ENCODE assay signal across 8 cellular contexts in the genomic region with DNA sequence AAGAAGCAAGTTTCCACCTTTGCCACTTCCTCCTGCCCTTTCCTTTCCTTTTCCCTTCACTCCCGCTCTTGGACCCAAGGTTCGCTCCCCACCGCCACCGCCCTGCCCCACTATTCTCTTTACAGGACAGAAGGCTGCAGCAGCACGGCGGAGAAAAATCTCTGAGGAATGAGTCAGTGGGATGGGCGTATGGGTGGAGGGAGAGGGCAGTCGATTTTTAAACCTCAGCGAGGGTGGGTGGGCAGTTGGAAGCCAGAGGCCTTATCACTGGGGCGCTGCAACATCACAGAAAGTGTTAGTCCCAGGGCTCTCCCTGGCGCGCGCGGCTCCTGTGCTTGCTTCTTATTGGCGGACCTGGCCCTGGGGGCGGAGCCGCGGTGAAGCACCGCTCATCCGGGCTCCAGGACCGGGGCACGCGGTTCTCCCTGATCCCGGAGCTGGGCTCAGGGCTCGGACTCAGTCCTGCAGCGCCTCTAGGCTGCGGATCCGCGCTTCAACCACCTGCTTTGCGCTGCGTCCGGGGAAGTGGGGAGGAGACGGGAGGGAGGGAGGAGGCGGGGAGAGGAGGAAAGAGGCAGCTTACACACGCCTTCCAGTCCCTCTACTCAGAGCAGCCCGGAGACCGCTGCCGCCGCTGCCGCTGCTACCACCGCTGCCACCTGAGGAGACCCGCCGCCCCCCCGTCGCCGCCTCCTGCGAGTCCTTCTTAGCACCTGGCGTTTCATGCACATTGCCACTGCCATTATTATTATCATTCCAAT. TPM values are rescaled to one million over a fixed set of nuclear protein-coding genes. Genes with fewer than 3 reads are reported as not detected.
DNase-seq lines count a peak whose midpoint lies in the region; ATAC-seq and TF ChIP-seq lines count a peak whose summit lies in the region.

A gene (plus strand): TSS at position 608 of the 761 bp plus-strand sequence.

- peaks cover 22% of the 10 kb centered on the region for H3K27me3 Mint-ChIP-seq in WTC11 (ENCODE audit: low read depth)

- ATAC-seq in GM18907 (IDR thresholded peaks at IDR 0.05; ENCODE audit: unreplicated experiment) (peak; percentile 63), HG03139 (IDR thresholded peaks at IDR 0.05; ENCODE audit: unreplicated experiment) (peak; percentile 53), WTC11 (peak; percentile 86)

- POLR2A ChIA-PET in WTC11 (lab: Charles Lee): interaction anchor here (0.6 to 1.3 kb wide), 4 partner anchors 11 to 762 kb away, joined by 3 read pairs; no protein-coding TSS in a partner anchor

- H3K4me3 Mint-ChIP-seq in WTC11: peak within 1 kb of the TSS; percentile 81

- peak within 1 kb of the TSS; percentile 97 for H3K4me3 ChIP-seq in AG09309 (ENCODE audit: control insufficient read depth, low read depth, low read length)

- H3K27ac Mint-ChIP-seq in WTC11: peak within 1 kb of the TSS; percentile 90

- DNase-seq in AG09309 (ENCODE audit: low read depth) (peak; percentile 96), NCI-H2227 (lab: John Stamatoyannopoulos, UW; ENCODE audit: unreplicated experiment) (peak; percentile 65), WTC11 (ENCODE audit: low spot score) (peak; percentile 96), caudate nucleus (lab: John Stamatoyannopoulos, UW) (peak; percentile 35 to 99 (median 97)), inferior parietal cortex (ENCODE audit: extremely low spot score) (peak; percentile 88)
- peak; percentile 66 to 77 for DNase-seq in stimulated activated CD4-positive, alpha-beta T cell treated with anti-CD3 and anti-CD28 coated beads, Interleukin-12 subunit alpha, Interleukin-12 subunit beta, amount 100 ng/mL, for 24 hours (ENCODE audit: low read depth in 2 of 2)

- peak within 1 kb of the TSS; percentile 96 for H3K27ac ChIP-seq in caudate nucleus (ENCODE audit: low read depth, low read length)

- peaks cover 32% of the 10 kb centered on the region for H3K4me1 Mint-ChIP-seq in WTC11

- TF ChIP-seq CTCF in AG09309 (IDR thresholded peaks at IDR 0.05; ENCODE audit: control insufficient read depth, insufficient read depth, low read depth, low read length, missing control alignments) (peak; percentile 89), WTC11 (IDR thresholded peaks at IDR 0.05) (no peak)

- H3K9me3 Mint-ChIP-seq in WTC11: no peaks in the 10 kb centered on the region

- H3K36me3 Mint-ChIP-seq in WTC11: no peaks in the 10 kb centered on the region

- CTCF ChIA-PET in WTC11 (lab: Charles Lee): interaction anchor here (0.6 to 2.9 kb wide), 8 partner anchors 13 to 1811 kb away, joined by 3 to 11 read pairs (median 3); no protein-coding TSS in a partner anchor

TF ChIP-seq in WTC11, 78 proteins besides CTCF, POLR2A, EP300 and RAD21 (continues in another document):
- TF ChIP-seq, protein P1, sequence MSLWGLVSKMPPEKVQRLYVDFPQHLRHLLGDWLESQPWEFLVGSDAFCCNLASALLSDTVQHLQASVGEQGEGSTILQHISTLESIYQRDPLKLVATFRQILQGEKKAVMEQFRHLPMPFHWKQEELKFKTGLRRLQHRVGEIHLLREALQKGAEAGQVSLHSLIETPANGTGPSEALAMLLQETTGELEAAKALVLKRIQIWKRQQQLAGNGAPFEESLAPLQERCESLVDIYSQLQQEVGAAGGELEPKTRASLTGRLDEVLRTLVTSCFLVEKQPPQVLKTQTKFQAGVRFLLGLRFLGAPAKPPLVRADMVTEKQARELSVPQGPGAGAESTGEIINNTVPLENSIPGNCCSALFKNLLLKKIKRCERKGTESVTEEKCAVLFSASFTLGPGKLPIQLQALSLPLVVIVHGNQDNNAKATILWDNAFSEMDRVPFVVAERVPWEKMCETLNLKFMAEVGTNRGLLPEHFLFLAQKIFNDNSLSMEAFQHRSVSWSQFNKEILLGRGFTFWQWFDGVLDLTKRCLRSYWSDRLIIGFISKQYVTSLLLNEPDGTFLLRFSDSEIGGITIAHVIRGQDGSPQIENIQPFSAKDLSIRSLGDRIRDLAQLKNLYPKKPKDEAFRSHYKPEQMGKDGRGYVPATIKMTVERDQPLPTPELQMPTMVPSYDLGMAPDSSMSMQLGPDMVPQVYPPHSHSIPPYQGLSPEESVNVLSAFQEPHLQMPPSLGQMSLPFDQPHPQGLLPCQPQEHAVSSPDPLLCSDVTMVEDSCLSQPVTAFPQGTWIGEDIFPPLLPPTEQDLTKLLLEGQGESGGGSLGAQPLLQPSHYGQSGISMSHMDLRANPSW (CRISPR knock-in tag; conservative IDR thresholded peaks at IDR 0.05; ENCODE audit: low read depth): no peak
- TF ChIP-seq, protein P2, sequence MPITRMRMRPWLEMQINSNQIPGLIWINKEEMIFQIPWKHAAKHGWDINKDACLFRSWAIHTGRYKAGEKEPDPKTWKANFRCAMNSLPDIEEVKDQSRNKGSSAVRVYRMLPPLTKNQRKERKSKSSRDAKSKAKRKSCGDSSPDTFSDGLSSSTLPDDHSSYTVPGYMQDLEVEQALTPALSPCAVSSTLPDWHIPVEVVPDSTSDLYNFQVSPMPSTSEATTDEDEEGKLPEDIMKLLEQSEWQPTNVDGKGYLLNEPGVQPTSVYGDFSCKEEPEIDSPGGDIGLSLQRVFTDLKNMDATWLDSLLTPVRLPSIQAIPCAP (CRISPR knock-in tag; IDR thresholded peaks at IDR 0.05): no peak
- TF ChIP-seq, protein P3, sequence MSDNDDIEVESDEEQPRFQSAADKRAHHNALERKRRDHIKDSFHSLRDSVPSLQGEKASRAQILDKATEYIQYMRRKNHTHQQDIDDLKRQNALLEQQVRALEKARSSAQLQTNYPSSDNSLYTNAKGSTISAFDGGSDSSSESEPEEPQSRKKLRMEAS (CRISPR knock-in tag; IDR thresholded peaks at IDR 0.05): peak; percentile 96
- TF ChIP-seq EMX1 (CRISPR knock-in tag; IDR thresholded peaks at IDR 0.05) (no peak), JAZF1 (CRISPR knock-in tag; IDR thresholded peaks at IDR 0.05) (no peak), ZNF219 (CRISPR knock-in tag; IDR thresholded peaks at IDR 0.05; ENCODE audit: borderline replicate concordance) (no peak), ESRRA (CRISPR knock-in tag; IDR thresholded peaks at IDR 0.05; ENCODE audit: borderline replicate concordance) (0 out of 2 replicates have a peak, but pooled peaks have one; percentile 31), RORB (CRISPR knock-in tag; IDR thresholded peaks at IDR 0.05) (no peak), KAT7 (CRISPR knock-in tag; IDR thresholded peaks at IDR 0.05; ENCODE audit: borderline replicate concordance) (0 out of 2 replicates have a peak, but pooled peaks have one; percentile 61), NR2C2 (CRISPR knock-in tag; IDR thresholded peaks at IDR 0.05) (no peak), NFYB (CRISPR knock-in tag; conservative IDR thresholded peaks at IDR 0.05; ENCODE audit: low read depth) (no peak; the same call in 1 of the 2 replicates), RELA (CRISPR knock-in tag; IDR thresholded peaks at IDR 0.05; ENCODE audit: borderline replicate concordance) (no peak; the same call in 1 of the 2 replicates), SMAD3 (CRISPR knock-in tag; IDR thresholded peaks at IDR 0.05; ENCODE audit: borderline replicate concordance) (no peak)
- TF ChIP-seq, protein P4, sequence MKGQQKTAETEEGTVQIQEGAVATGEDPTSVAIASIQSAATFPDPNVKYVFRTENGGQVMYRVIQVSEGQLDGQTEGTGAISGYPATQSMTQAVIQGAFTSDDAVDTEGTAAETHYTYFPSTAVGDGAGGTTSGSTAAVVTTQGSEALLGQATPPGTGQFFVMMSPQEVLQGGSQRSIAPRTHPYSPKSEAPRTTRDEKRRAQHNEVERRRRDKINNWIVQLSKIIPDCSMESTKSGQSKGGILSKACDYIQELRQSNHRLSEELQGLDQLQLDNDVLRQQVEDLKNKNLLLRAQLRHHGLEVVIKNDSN (CRISPR knock-in tag; IDR thresholded peaks at IDR 0.05): no peak; the same call in 1 of the 2 replicates
- TF ChIP-seq, protein P5, sequence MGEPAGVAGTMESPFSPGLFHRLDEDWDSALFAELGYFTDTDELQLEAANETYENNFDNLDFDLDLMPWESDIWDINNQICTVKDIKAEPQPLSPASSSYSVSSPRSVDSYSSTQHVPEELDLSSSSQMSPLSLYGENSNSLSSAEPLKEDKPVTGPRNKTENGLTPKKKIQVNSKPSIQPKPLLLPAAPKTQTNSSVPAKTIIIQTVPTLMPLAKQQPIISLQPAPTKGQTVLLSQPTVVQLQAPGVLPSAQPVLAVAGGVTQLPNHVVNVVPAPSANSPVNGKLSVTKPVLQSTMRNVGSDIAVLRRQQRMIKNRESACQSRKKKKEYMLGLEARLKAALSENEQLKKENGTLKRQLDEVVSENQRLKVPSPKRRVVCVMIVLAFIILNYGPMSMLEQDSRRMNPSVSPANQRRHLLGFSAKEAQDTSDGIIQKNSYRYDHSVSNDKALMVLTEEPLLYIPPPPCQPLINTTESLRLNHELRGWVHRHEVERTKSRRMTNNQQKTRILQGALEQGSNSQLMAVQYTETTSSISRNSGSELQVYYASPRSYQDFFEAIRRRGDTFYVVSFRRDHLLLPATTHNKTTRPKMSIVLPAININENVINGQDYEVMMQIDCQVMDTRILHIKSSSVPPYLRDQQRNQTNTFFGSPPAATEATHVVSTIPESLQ (CRISPR knock-in tag; IDR thresholded peaks at IDR 0.05): no peak
- TF ChIP-seq, protein P6, sequence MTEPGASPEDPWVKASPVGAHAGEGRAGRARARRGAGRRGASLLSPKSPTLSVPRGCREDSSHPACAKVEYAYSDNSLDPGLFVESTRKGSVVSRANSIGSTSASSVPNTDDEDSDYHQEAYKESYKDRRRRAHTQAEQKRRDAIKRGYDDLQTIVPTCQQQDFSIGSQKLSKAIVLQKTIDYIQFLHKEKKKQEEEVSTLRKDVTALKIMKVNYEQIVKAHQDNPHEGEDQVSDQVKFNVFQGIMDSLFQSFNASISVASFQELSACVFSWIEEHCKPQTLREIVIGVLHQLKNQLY (CRISPR knock-in tag; IDR thresholded peaks at IDR 0.05): no peak

RNA-seq across cellular contexts. Expression of the gene that starts here (rescaled TPM):
- total RNA-seq in WTC11 (2021): 24.0 to 30.7 TPM (median 25.0 TPM) in 3 replicates

Comparison
In these comparisons a context has a peak if more than half of its experiments do, and no peak if none do; other contexts are left out.
1. Peak in every context shown above with its lines: DNase-seq, ATAC-seq, H3K4me3 ChIP-seq and H3K27ac ChIP-seq.